In genomic region chr1:52032785-52033131, GRCh38 we compare ENCODE assay signal across 8 cellular contexts. TPM values are rescaled to one million over a fixed set of nuclear protein-coding genes. Genes with fewer than 3 reads are reported as not detected.
DNase-seq lines count a peak whose midpoint lies in the region; ATAC-seq, FAIRE-seq and TF ChIP-seq lines count a peak whose summit lies in the region.

No MANE protein-coding gene starts in this region.

- FAIRE-seq in kidney (lab: Jason Lieb, UNC), result no peak

- H3K9me2 ChIP-seq in PC-3 (replicated peaks; ENCODE audit: low read length), result no peaks in the 10 kb centered on the region

- CTCF ChIA-PET in HEK293T (lab: Yijun Ruan, JAX), result no interaction called here
- CTCF ChIA-PET in PC-3 (lab: Charles Lee), result no interaction called here

- peak overlapping the region; percentile 59; the same call in 1 of the 2 replicates for H3K27ac ChIP-seq in PC-3 (ENCODE audit: low read length)
- peak overlapping the region in 1 of 2 donors; percentile 45 for H3K27ac ChIP-seq in kidney (ENCODE audit: low read depth in 2 of 2, low read length in 2 of 2)

- intact Hi-C loops in PC-3 (cut with micrococcal nuclease) (loop anchor here (1.0 kb wide), 1 partner anchor 24 kb away; the partner anchor contains the start of gene BTF3L4), kidney (cut with DNase I) (no loop called here)

- DNase-seq in NCI-H2227 (lab: John Stamatoyannopoulos, UW; ENCODE audit: unreplicated experiment) (peak; percentile 50), NCI-H2227 treated with DMSO at 0.1 percent for 48 hours (lab: John Stamatoyannopoulos, UW) (no peak), HEK293T (ENCODE audit: extremely low spot score) (peak; percentile 28), PC-3 (peak; percentile 45), cardiac fibroblast (ENCODE audit: low read depth in 2 of 2) (peak; percentile 69 to 78), kidney (peak; percentile 83), SK-N-DZ (ENCODE audit: low spot score) (no peak)
- peak; percentile 9 for DNase-seq in stimulated activated CD4-positive, alpha-beta T cell treated with anti-CD3 and anti-CD28 coated beads, Interleukin-4, amount 100 ng/mL, for 1 hour

- H3K27me3 ChIP-seq in PC-3 (ENCODE audit: low read length), result no peaks in the 10 kb centered on the region

- peak overlapping the region; percentile 95; the same call in 1 of the 2 replicates for H2AFZ ChIP-seq in PC-3 (ENCODE audit: low read length)

- H3K36me3 ChIP-seq in PC-3 (ENCODE audit: low read depth, low read length) (no peaks in the 10 kb centered on the region), kidney (ENCODE audit: control insufficient read depth in 1 of 2, insufficient read depth in 2 of 2, low read length in 2 of 2) (peaks cover 0 to 2% of the 10 kb centered on the region in 2 donors)

- H3K4me3 ChIP-seq in PC-3 (ENCODE audit: low read length) (peak overlapping the region; percentile 97), cardiac fibroblast (replicated peaks in 1 of 2; ENCODE audit: low read depth in 2 of 2, low read length in 2 of 2) (peak overlapping the region; percentile 67 to 95), kidney (ENCODE audit: low read length in 2 of 2) (peak overlapping the region; percentile 92 to 93)

- H3K79me2 ChIP-seq in PC-3 (ENCODE audit: low read length), result peaks cover 35% of the 10 kb centered on the region

- BruUV-seq in PC-3 (replicated peaks; lab: Mats Ljungman, UMichigan), result no TSS peak

- ATAC-seq in PC-3, result peak; percentile 64

- H3K9me3 ChIP-seq in PC-3 (ENCODE audit: low read length) (no peaks in the 10 kb centered on the region), kidney (ENCODE audit: control insufficient read depth in 1 of 2, low read length in 2 of 2) (no peaks in the 10 kb centered on the region)

- H3K4me1 ChIP-seq in PC-3 (ENCODE audit: insufficient read depth, low read length), result peaks cover 15% of the 10 kb centered on the region
- peaks cover 10 to 13% of the 10 kb centered on the region in 2 donors for H3K4me1 ChIP-seq in kidney (ENCODE audit: control insufficient read depth in 1 of 2, insufficient read depth in 1 of 2, low read depth in 1 of 2, low read length in 2 of 2)

- POLR2A ChIA-PET in HEK293T (lab: Yijun Ruan, JAX), result interaction anchor here (4.9 kb wide), 1 partner anchor 22 kb away, joined by 64 read pairs; the partner anchor contains the start of genes BTF3L4 and TXNDC12
- POLR2A ChIA-PET in PC-3 (lab: Charles Lee; ENCODE audit: unreplicated experiment), result no interaction called here

- H3F3A ChIP-seq in PC-3 (ENCODE audit: low read length, unreplicated experiment), result no peaks in the 10 kb centered on the region

- H3K9ac ChIP-seq in PC-3 (ENCODE audit: low read length), result peak overlapping the region; percentile 92
- H3K9ac ChIP-seq in kidney (ENCODE audit: low read length in 2 of 2), result peak overlapping the region; percentile 76 to 81

- TF ChIP-seq CTCF in PC-3 (conservative IDR thresholded peaks at IDR 0.05; ENCODE audit: low read depth, low read length) (no peak), cardiac fibroblast (IDR thresholded peaks at IDR 0.05; ENCODE audit: low read depth, low read length) (no peak), kidney (IDR thresholded peaks at IDR 0.05; ENCODE audit: borderline replicate concordance, extremely low read depth, insufficient read depth) (no peak)

- peaks cover 15% of the 10 kb centered on the region for H4K20me1 ChIP-seq in PC-3 (ENCODE audit: low read length)

- peak overlapping the region; percentile 91 for H3K4me2 ChIP-seq in PC-3 (ENCODE audit: low read length)

TF ChIP-seq in HEK293T, 16 proteins besides CTCF, POLR2A, EP300 and RAD21:
- TF ChIP-seq FOXK2 (IDR thresholded peaks at IDR 0.05) (no peak), NFRKB (IDR thresholded peaks at IDR 0.05) (no peak), ARNT (IDR thresholded peaks at IDR 0.05) (no peak), FOXM1 (IDR thresholded peaks at IDR 0.05; ENCODE audit: borderline replicate concordance) (no peak), SUZ12 (IDR thresholded peaks at IDR 0.05) (no peak), LEF1 (IDR thresholded peaks at IDR 0.05; ENCODE audit: borderline replicate concordance) (no peak)
TF ChIP-seq in HEK293T: peak in this region for 0.

RNA-seq across cellular contexts. Expression of gene KTI12, which starts 0.9 kb away (rescaled TPM):
- 9.7 and 12.8 TPM in 2 replicates for total RNA-seq in PC-3 (2014; rRNA removed)
- total RNA-seq in kidney, result 8.5 TPM
- polyA plus RNA-seq in kidney (ENCODE audit: insufficient read depth, low read depth, low replicate concordance), result 6.4 TPM
- 15.2 and 19.3 TPM in 2 replicates for polyA plus RNA-seq in SK-N-DZ (2014; cell fraction: cytosol; rRNA removed)
- polyA plus RNA-seq in SK-N-DZ (2014; cell fraction: nucleus; rRNA removed), result 13.3 and 18.3 TPM in 2 replicates

RNA-seq across cellular contexts. Expression of gene TXNDC12, which starts 22.2 kb away (rescaled TPM):
- total RNA-seq in PC-3 (2014; rRNA removed), result 28.6 and 36.8 TPM in 2 replicates
- 46.0 TPM for total RNA-seq in kidney
- 40.5 TPM for polyA plus RNA-seq in kidney (ENCODE audit: insufficient read depth, low read depth, low replicate concordance)
- polyA plus RNA-seq in SK-N-DZ (2014; cell fraction: cytosol; rRNA removed), result 51.3 and 60.8 TPM in 2 replicates
- polyA plus RNA-seq in SK-N-DZ (2014; cell fraction: nucleus; rRNA removed), result 28.5 and 30.4 TPM in 2 replicates

RNA-seq across cellular contexts. Expression of gene BTF3L4, which starts 23.3 kb away (rescaled TPM):
- total RNA-seq in PC-3 (2014; rRNA removed) (33.8 and 50.4 TPM in 2 replicates), kidney (41.5 TPM)
- polyA plus RNA-seq in kidney (ENCODE audit: insufficient read depth, low read depth, low replicate concordance), result 45.3 TPM
- 138 and 152 TPM in 2 replicates for polyA plus RNA-seq in SK-N-DZ (2014; cell fraction: cytosol; rRNA removed)
- 56.8 and 89.9 TPM in 2 replicates for polyA plus RNA-seq in SK-N-DZ (2014; cell fraction: nucleus; rRNA removed)

RNA-seq across cellular contexts. Expression of gene RAB3B, which starts 42.3 kb away (rescaled TPM):
- total RNA-seq in PC-3 (2014; rRNA removed) (4.5 and 5.0 TPM in 2 replicates), kidney (0.72 TPM)
- 0.60 TPM for polyA plus RNA-seq in kidney (ENCODE audit: insufficient read depth, low read depth, low replicate concordance)
- polyA plus RNA-seq in SK-N-DZ (2014; cell fraction: cytosol; rRNA removed), result 3.5 and 3.7 TPM in 2 replicates
- polyA plus RNA-seq in SK-N-DZ (2014; cell fraction: nucleus; rRNA removed), result 3.0 and 4.5 TPM in 2 replicates

Comparison
In these comparisons a context has a peak if more than half of its experiments do, and no peak if none do; other contexts are left out.
1. DNase-seq: peak in NCI-H2227 (single experiment), HEK293T (single experiment), PC-3 (single experiment), cardiac fibroblast (2 of 2), kidney (single experiment) and stimulated activated CD4-positive, alpha-beta T cell treated with anti-CD3 and anti-CD28 coated beads, Interleukin-4, amount 100 ng/mL, for 1 hour (single experiment); none in NCI-H2227 treated with DMSO at 0.1 percent for 48 hours (single experiment) and SK-N-DZ (single experiment).
2. Peak in every context shown above with its lines, with median percentiles within 50 percentile points of each other: H3K4me3 ChIP-seq.